ENCODE assay signal across 8 cellular contexts in the genomic region with DNA sequence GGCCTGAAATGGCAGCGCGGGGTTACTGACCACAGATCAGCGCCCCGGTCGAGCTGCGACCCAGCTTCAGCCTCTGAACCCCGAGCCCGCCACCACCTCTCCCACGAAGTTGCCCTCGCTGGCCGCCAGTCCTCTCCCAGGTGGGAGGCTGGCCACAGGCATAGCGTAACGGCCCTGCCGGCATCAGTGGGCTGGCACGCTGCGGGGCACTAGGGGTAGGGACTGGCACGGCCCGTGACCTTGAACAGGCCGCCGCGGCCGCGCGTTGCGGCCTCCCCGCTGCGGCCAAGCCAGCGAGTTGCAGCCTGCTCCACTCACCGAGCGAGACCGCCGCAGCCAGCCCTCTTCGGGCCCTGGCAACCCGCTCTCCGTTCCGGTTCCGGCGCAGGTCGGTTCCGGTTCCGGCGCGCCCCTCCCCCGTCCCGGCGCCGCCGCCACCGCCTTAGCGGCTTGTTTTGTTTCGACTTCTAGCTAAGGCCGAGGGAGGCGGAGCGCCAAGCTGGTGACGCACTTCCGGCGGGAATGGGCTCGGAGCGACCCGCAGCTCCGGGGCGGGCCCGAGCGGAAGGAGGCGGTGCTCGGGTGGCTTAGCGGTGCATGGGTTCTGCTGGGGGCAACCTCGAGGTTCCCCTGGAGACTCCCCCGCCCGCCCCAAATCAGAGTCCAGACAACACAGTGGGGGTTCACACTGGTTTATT. TPM values are rescaled to one million over a fixed set of nuclear protein-coding genes. Genes with fewer than 3 reads are reported as not detected.
DNase-seq lines count a peak whose midpoint lies in the region; ATAC-seq, FAIRE-seq and TF ChIP-seq lines count a peak whose summit lies in the region.

Gene USP19, minus strand, starts transcription at position 386 of the 698 bp plus-strand sequence. CDS start 1,678 bp downstream, outside the sequence.

- H3K4me2 ChIP-seq in A549, result peak within 1 kb of the TSS; percentile 93

- H3K27ac Mint-ChIP-seq in WTC11, result peak within 1 kb of the TSS; percentile 87

- no peak for TF ChIP-seq EP300 in A549 (IDR thresholded peaks at IDR 0.05)

- CTCF ChIA-PET in A549 (lab: Yijun Ruan, JAX), result interaction anchor here (0.6 to 1.7 kb wide), 5 partner anchors 13 to 348 kb away, joined by 3 to 7 read pairs (median 3); no protein-coding TSS in a partner anchor
- CTCF ChIA-PET in WTC11 (lab: Charles Lee), result interaction anchor here (0.6 to 2.6 kb wide), 10 partner anchors 10 to 220 kb away, joined by 4 to 19 read pairs (median 7); partner anchors contain the start of genes KLHDC8B, LAMB2, NDUFAF3 and QRICH1

- no peaks in the 10 kb centered on the region for H3K9me3 Mint-ChIP-seq in WTC11

- POLR2A ChIA-PET in A549 (lab: Yijun Ruan, JAX), result interaction anchor here (0.6 to 1.6 kb wide), 16 partner anchors 9 to 444 kb away, joined by 3 to 26 read pairs (median 4); partner anchors contain the start of genes DALRD3, IMPDH2, LAMB2 and QARS1
- POLR2A ChIA-PET in WTC11 (lab: Charles Lee), result interaction anchor here (0.7 to 2.7 kb wide), 8 partner anchors 12 to 457 kb away, joined by 3 to 20 read pairs (median 4); partner anchors contain the start of genes LAMB2, NDUFAF3, QRICH1 and USP4

- no peak for FAIRE-seq in A549 (lab: Jason Lieb, UNC)

- H3K27ac ChIP-seq in A549, result peak within 1 kb of the TSS; percentile 93 to 99

- WGBS in A549 (ENCODE audit: missing lambda C conversion rate), result 1% methylated on average over 20 of the region's 70 CpGs

- H3K27me3 Mint-ChIP-seq in WTC11 (ENCODE audit: low read depth), result no peaks in the 10 kb centered on the region

- H3K36me3 Mint-ChIP-seq in WTC11, result peaks cover 30% of the 10 kb centered on the region

- peak within 1 kb of the TSS; percentile 82 for H3K4me3 Mint-ChIP-seq in WTC11

- H3K4me3 ChIP-seq in A549 (peak within 1 kb of the TSS; percentile 93), cardiac fibroblast (replicated peaks in 1 of 2; ENCODE audit: low read depth in 2 of 2, low read length in 2 of 2) (peak within 1 kb of the TSS; percentile 95 to 97)

- TF ChIP-seq POLR2A in A549 (IDR thresholded peaks at IDR 0.05; ENCODE audit: low read length), result peak; percentile 62

- no peaks in the 10 kb centered on the region for H3K9me3 ChIP-seq in A549

- ATAC-seq in A549 (peak; percentile 95 to 97), GM18519 (IDR thresholded peaks at IDR 0.05; ENCODE audit: low FRiP score, unreplicated experiment) (peak; percentile 57), HG03064 (IDR thresholded peaks at IDR 0.05; ENCODE audit: low read depth, unreplicated experiment) (peak; percentile 72), WTC11 (peak; percentile 95)

- H3K4me1 ChIP-seq in A549, result peaks cover 14% of the 10 kb centered on the region

- H3K4me1 Mint-ChIP-seq in WTC11, result peaks cover 4% of the 10 kb centered on the region

- no peak for TF ChIP-seq RAD21 in A549 (conservative IDR thresholded peaks at IDR 0.05 in 1 of 2, IDR thresholded peaks at IDR 0.05 in 1 of 2)

- DNase-seq in A549 (ENCODE audit: low read depth in 1 of 2, low spot score in 1 of 2) (peak; percentile 88 to 91), NCI-H226 (peak; percentile 91), WTC11 (ENCODE audit: low spot score) (peak; percentile 93), cardiac fibroblast (ENCODE audit: low read depth in 2 of 2) (peak; percentile 93 to 94), inferior parietal cortex (ENCODE audit: extremely low spot score) (peak; percentile 95)
- peak; percentile 92 to 93 for DNase-seq in stimulated activated CD4-positive, alpha-beta T cell treated with anti-CD3 and anti-CD28 coated beads, Interleukin-12 subunit alpha, Interleukin-12 subunit beta, amount 100 ng/mL, for 24 hours (ENCODE audit: low read depth in 2 of 2)

- no peak for TF ChIP-seq CTCF in A549 (IDR thresholded peaks at IDR 0.05)
- no peak for TF ChIP-seq CTCF in WTC11 (IDR thresholded peaks at IDR 0.05)
- TF ChIP-seq CTCF in cardiac fibroblast (IDR thresholded peaks at IDR 0.05; ENCODE audit: low read depth, low read length), result no peak

TF ChIP-seq in A549, 52 proteins besides CTCF, POLR2A, EP300 and RAD21:
- TF ChIP-seq, protein P1, sequence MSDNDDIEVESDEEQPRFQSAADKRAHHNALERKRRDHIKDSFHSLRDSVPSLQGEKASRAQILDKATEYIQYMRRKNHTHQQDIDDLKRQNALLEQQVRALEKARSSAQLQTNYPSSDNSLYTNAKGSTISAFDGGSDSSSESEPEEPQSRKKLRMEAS (IDR thresholded peaks at IDR 0.05), result peak; percentile 49
- TF ChIP-seq GATA3 (IDR thresholded peaks at IDR 0.05; ENCODE audit: borderline replicate concordance) (0 out of 2 replicates have a peak, but pooled peaks have one; percentile 19), PHF8 (IDR thresholded peaks at IDR 0.05; ENCODE audit: borderline replicate concordance, low read depth) (peak; percentile 72), ZC3H11A (IDR thresholded peaks at IDR 0.05) (no peak), CHD2 (IDR thresholded peaks at IDR 0.05; ENCODE audit: low read length, partially characterized antibody) (no peak), FOXS1 (CRISPR knock-in tag; IDR thresholded peaks at IDR 0.05) (no peak), KDM1A (IDR thresholded peaks at IDR 0.05; ENCODE audit: low read depth) (no peak), TFCP2L1 (CRISPR knock-in tag; IDR thresholded peaks at IDR 0.05) (no peak), JUN (IDR thresholded peaks at IDR 0.05) (peak; percentile 53 to 73; a peak in 3 of 5 replicates)
- TF ChIP-seq, protein P2, sequence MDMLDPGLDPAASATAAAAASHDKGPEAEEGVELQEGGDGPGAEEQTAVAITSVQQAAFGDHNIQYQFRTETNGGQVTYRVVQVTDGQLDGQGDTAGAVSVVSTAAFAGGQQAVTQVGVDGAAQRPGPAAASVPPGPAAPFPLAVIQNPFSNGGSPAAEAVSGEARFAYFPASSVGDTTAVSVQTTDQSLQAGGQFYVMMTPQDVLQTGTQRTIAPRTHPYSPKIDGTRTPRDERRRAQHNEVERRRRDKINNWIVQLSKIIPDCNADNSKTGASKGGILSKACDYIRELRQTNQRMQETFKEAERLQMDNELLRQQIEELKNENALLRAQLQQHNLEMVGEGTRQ (IDR thresholded peaks at IDR 0.05), result no peak

TF ChIP-seq in WTC11, 78 proteins besides CTCF, POLR2A, EP300 and RAD21 (continues in another document):
- TF ChIP-seq PRRX2 (CRISPR knock-in tag; IDR thresholded peaks at IDR 0.05) (no peak), ZNF416 (CRISPR knock-in tag; IDR thresholded peaks at IDR 0.05) (no peak), ATF6 (CRISPR knock-in tag; IDR thresholded peaks at IDR 0.05) (no peak), RELA (CRISPR knock-in tag; IDR thresholded peaks at IDR 0.05; ENCODE audit: borderline replicate concordance) (no peak; the same call in none of the 2 replicates), ZNF138 (CRISPR knock-in tag; conservative IDR thresholded peaks at IDR 0.05) (peak; percentile 73; the same call in 1 of the 2 replicates), GABPB1 (CRISPR knock-in tag; IDR thresholded peaks at IDR 0.05) (peak; percentile 81; the same call in 1 of the 2 replicates), SP1 (CRISPR knock-in tag; conservative IDR thresholded peaks at IDR 0.05) (peak; percentile 90), OVOL2 (CRISPR knock-in tag; IDR thresholded peaks at IDR 0.05; ENCODE audit: borderline replicate concordance) (no peak)
- TF ChIP-seq, protein P3, sequence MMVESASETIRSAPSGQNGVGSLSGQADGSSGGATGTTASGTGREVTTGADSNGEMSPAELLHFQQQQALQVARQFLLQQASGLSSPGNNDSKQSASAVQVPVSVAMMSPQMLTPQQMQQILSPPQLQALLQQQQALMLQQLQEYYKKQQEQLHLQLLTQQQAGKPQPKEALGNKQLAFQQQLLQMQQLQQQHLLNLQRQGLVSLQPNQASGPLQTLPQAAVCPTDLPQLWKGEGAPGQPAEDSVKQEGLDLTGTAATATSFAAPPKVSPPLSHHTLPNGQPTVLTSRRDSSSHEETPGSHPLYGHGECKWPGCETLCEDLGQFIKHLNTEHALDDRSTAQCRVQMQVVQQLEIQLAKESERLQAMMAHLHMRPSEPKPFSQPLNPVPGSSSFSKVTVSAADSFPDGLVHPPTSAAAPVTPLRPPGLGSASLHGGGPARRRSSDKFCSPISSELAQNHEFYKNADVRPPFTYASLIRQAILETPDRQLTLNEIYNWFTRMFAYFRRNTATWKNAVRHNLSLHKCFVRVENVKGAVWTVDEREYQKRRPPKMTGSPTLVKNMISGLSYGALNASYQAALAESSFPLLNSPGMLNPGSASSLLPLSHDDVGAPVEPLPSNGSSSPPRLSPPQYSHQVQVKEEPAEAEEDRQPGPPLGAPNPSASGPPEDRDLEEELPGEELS (CRISPR knock-in tag; IDR thresholded peaks at IDR 0.05), result peak; percentile 47
- TF ChIP-seq, protein P4, sequence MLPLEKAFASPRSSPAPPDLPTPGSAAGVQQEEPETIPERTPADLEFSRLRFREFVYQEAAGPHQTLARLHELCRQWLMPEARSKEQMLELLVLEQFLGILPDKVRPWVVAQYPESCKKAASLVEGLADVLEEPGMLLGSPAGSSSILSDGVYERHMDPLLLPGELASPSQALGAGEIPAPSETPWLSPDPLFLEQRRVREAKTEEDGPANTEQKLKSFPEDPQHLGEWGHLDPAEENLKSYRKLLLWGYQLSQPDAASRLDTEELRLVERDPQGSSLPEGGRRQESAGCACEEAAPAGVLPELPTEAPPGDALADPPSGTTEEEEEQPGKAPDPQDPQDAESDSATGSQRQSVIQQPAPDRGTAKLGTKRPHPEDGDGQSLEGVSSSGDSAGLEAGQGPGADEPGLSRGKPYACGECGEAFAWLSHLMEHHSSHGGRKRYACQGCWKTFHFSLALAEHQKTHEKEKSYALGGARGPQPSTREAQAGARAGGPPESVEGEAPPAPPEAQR (CRISPR knock-in tag; IDR thresholded peaks at IDR 0.05), result no peak

RNA-seq across cellular contexts. Expression of gene USP19, which starts in this region (rescaled TPM):
- polyA plus RNA-seq in A549 (2011; rRNA removed) (28.8 and 30.5 TPM in 2 replicates), A549 (2017; fragmentation: RNase III; extraction: RNeasy Plus Mini Kit Qiagen cat#74134 plus additional on column Dnase treatment) (20.1 to 21.6 TPM (median 21.2 TPM) in 3 replicates)
- 36.1 and 40.8 TPM in 2 replicates for polyA plus RNA-seq in A549 (2012; cell fraction: cytosol; rRNA removed)
- polyA plus RNA-seq in A549 (2012; cell fraction: nucleus; rRNA removed), result 81.8 and 95.2 TPM in 2 replicates
- 97.5 and 102 TPM in 2 replicates for polyA minus RNA-seq in A549 (2011; rRNA and poly(A)+ RNA removed)
- total RNA-seq in WTC11 (2021), result 72.4 to 75.8 TPM (median 73.3 TPM) in 3 replicates

Comparison
In these comparisons a context has a peak if more than half of its experiments do, and no peak if none do; other contexts are left out.
1. Peak in every context shown above with its lines: DNase-seq, ATAC-seq, H3K4me3 ChIP-seq and H3K27ac ChIP-seq.